17 cellular contexts compared by ENCODE assay signal in genomic region chr6:71411882-71412281, GRCh38.
DNase-seq lines count a peak whose midpoint lies in the region; TF ChIP-seq lines count a peak whose summit lies in the region.
"Had no signal": no experiment of that assay in that cellular context is flagged by ENCODE, and none has a peak within 500 bp of the region (broad histone marks: within the 10 kb centered on the region; RNA-seq: fewer than 3 reads in every experiment).

No MANE protein-coding gene starts in this region.

- no peak overlapping the region for H3K4me3 Mint-ChIP-seq in MCF 10A (ENCODE audit: unreplicated experiment)
- no peak overlapping the region for H3K4me3 Mint-ChIP-seq in progenitor cell of endocrine pancreas (ENCODE audit: low read depth)
- H3K4me3 Mint-ChIP-seq: naive thymus-derived CD4-positive, alpha-beta T cell had no signal

- peak overlapping the region; percentile 58 for H3K9ac ChIP-seq in skeletal muscle satellite cell (ENCODE audit: low read depth, low read length)

- POLR2A ChIA-PET in MCF 10A (lab: Yijun Ruan, JAX) = interaction anchor here (0.8 to 1.5 kb wide), 3 partner anchors 8 to 15 kb away, joined by 3 to 4 read pairs (median 3); no protein-coding TSS in a partner anchor

- no peak for TF ChIP-seq CTCF in MCF 10A (IDR thresholded peaks at IDR 0.05; ENCODE audit: unreplicated experiment)
- no peak for TF ChIP-seq CTCF in progenitor cell of endocrine pancreas (IDR thresholded peaks at IDR 0.05; ENCODE audit: unreplicated experiment)
- no peak for TF ChIP-seq CTCF in Peyer's patch (IDR thresholded peaks at IDR 0.05)

- H3K4me3 ChIP-seq in ACC112 (ENCODE audit: low read depth, low read length) (0 out of 2 replicates have a peak overlapping the region, but pooled peaks have one; percentile 8), skeletal muscle satellite cell (ENCODE audit: low read length) (no peak overlapping the region), Peyer's patch (no peak overlapping the region)
- H3K4me3 ChIP-seq: GM12878, heart left ventricle had no signal

- H3K27ac Mint-ChIP-seq in MCF 10A (ENCODE audit: low read depth, unreplicated experiment) (peak overlapping the region; percentile 44), progenitor cell of endocrine pancreas (no peak overlapping the region)

- H3K36me3 ChIP-seq in ACC112 (ENCODE audit: insufficient read depth, low read length) (peaks cover 15% of the 10 kb centered on the region; the same call in 1 of the 2 replicates), skeletal muscle satellite cell (ENCODE audit: insufficient read depth, low read length) (peaks cover 79% of the 10 kb centered on the region), Peyer's patch (peaks cover 0 to 5% (median 0%) of the 10 kb centered on the region in 3 donors)

- H2AFZ ChIP-seq in ACC112 (ENCODE audit: low read length, unreplicated experiment) = no peak overlapping the region

- CTCF ChIA-PET in MCF 10A (lab: Yijun Ruan, JAX) = no interaction called here

- BruUV-seq in MCF 10A (replicated peaks; lab: Mats Ljungman, UMichigan) = no TSS peak

- H3K4me1 Mint-ChIP-seq in MCF 10A (ENCODE audit: insufficient read depth, unreplicated experiment) (peaks cover 20% of the 10 kb centered on the region), progenitor cell of endocrine pancreas (ENCODE audit: low read depth) (peaks cover 41% of the 10 kb centered on the region)

- H3K4me1 ChIP-seq in ACC112 (ENCODE audit: control insufficient read depth, insufficient read depth, low read length, unreplicated experiment) (peaks cover 80% of the 10 kb centered on the region), skeletal muscle satellite cell (ENCODE audit: control insufficient read depth, insufficient read depth, low read length) (peaks cover 75% of the 10 kb centered on the region), Peyer's patch (peaks cover 0 to 8% (median 0%) of the 10 kb centered on the region in 4 donors)

- peaks cover 56% of the 10 kb centered on the region for H3K79me2 ChIP-seq in ACC112 (ENCODE audit: control insufficient read depth, insufficient read depth, low read length, unreplicated experiment)

- H3K36me3 Mint-ChIP-seq in MCF 10A (ENCODE audit: insufficient read depth, unreplicated experiment) (peaks cover 23% of the 10 kb centered on the region), progenitor cell of endocrine pancreas (ENCODE audit: insufficient read depth) (peaks cover 31% of the 10 kb centered on the region)
- H3K36me3 Mint-ChIP-seq: naive thymus-derived CD4-positive, alpha-beta T cell had no signal

- H3K9me3 Mint-ChIP-seq in MCF 10A (ENCODE audit: unreplicated experiment) = no peaks in the 10 kb centered on the region
- no peaks in the 10 kb centered on the region for H3K9me3 Mint-ChIP-seq in progenitor cell of endocrine pancreas (ENCODE audit: low read depth)

- no peak for TF ChIP-seq POLR2A in Peyer's patch (IDR thresholded peaks at IDR 0.05)

- H3K27ac ChIP-seq in ACC112 (ENCODE audit: low read depth, low read length) = peak overlapping the region; percentile 46
- H3K27ac ChIP-seq in layer of hippocampus (ENCODE audit: low read depth, low read length) = peak overlapping the region; percentile 40
- peak overlapping the region in 2 of 4 donors; percentile 40 to 63 for H3K27ac ChIP-seq in Peyer's patch

- intact Hi-C loops in MCF 10A (cut with micrococcal nuclease) = no loop called here

- H3K4me2 ChIP-seq in skeletal muscle satellite cell (ENCODE audit: low read length) = peak overlapping the region; percentile 61

- no peaks in the 10 kb centered on the region for H3K27me3 ChIP-seq in ACC112 (ENCODE audit: insufficient read depth, low read length)
- H3K27me3 ChIP-seq in layer of hippocampus (ENCODE audit: control insufficient read depth, insufficient read depth, low read length) = no peaks in the 10 kb centered on the region
- no peaks in the 10 kb centered on the region for H3K27me3 ChIP-seq in skeletal muscle satellite cell (ENCODE audit: control insufficient read depth, insufficient read depth, low read length)
- no peaks in the 10 kb centered on the region for H3K27me3 ChIP-seq in Peyer's patch
- H3K27me3 ChIP-seq: heart left ventricle had no signal

- no peaks in the 10 kb centered on the region for H3K9me3 ChIP-seq in skeletal muscle satellite cell (replicated peaks; ENCODE audit: low read length)
- H3K9me3 ChIP-seq in Peyer's patch = no peaks in the 10 kb centered on the region
- H3K9me3 ChIP-seq: heart left ventricle had no signal

- DNase-seq in MCF 10A (ENCODE audit: unreplicated experiment) = no peak
- DNase-seq in stimulated activated CD4-positive, alpha-beta T cell treated with anti-CD3 and anti-CD28 coated beads, Interleukin-12 subunit alpha, Interleukin-12 subunit beta, amount 100 ng/mL, for 4 hours = no peak
- DNase-seq in activated CD4-positive, CD25-positive, alpha-beta regulatory T cell (lab: John Stamatoyannopoulos, UW) = no peak
- DNase-seq in progenitor cell of endocrine pancreas (ENCODE audit: low spot score, unreplicated experiment) = no peak
- DNase-seq in Peyer's patch = no peak
- DNase-seq: activated T-cell treated with anti-CD3 and anti-CD28 coated beads, Interleukin-2, amount 50 U/mL, for 1 hour; cerebellar nuclear complex; GOT3; heart left ventricle; naive thymus-derived CD4-positive, alpha-beta T cell; NCI-H510A; retina; stimulated activated CD4-positive, alpha-beta T cell treated with anti-CD3 and anti-CD28 coated beads, Interleukin-2, amount 100 ng/mL, for 48 hours had no signal

- H3K27me3 Mint-ChIP-seq in MCF 10A (ENCODE audit: insufficient read depth, unreplicated experiment) (no peaks in the 10 kb centered on the region), progenitor cell of endocrine pancreas (no peaks in the 10 kb centered on the region)
